11 cellular contexts compared by ENCODE assay signal in genomic region chr10:43075612-43076003, GRCh38. TPM values are rescaled to one million over a fixed set of nuclear protein-coding genes. Genes with fewer than 3 reads are reported as not detected.
DNase-seq lines count a peak whose midpoint lies in the region; ATAC-seq, FAIRE-seq and TF ChIP-seq lines count a peak whose summit lies in the region.
"Had no signal": no experiment of that assay in that cellular context is flagged by ENCODE, and none has a peak within 500 bp of the region (broad histone marks: within the 10 kb centered on the region; RNA-seq: fewer than 3 reads in every experiment).

No MANE protein-coding gene starts in this region.

- H3K36me3 Mint-ChIP-seq in T-helper 1 cell treated with Interleukin-12 subunit alpha and Interleukin-12 subunit beta and Interleukin-4 antibody, amounts not matched to agents 30 μg/mL and 1 μg/mL, for 36 hours (ENCODE audit: low read depth) = no peaks in the 10 kb centered on the region
- no peaks in the 10 kb centered on the region for H3K36me3 Mint-ChIP-seq in WTC11

- peaks cover 9% of the 10 kb centered on the region for H3K4me1 Mint-ChIP-seq in T-helper 1 cell treated with Interleukin-12 subunit alpha and Interleukin-12 subunit beta and Interleukin-4 antibody, amounts not matched to agents 30 μg/mL and 1 μg/mL, for 36 hours (ENCODE audit: low read depth)
- peaks cover 10% of the 10 kb centered on the region for H3K4me1 Mint-ChIP-seq in WTC11

- peak; percentile 63 for FAIRE-seq in HTR-8/SVneo (lab: Jason Lieb, UNC)

- no peak overlapping the region for H2AFZ ChIP-seq in neural cell (ENCODE audit: low read depth, low read length)

- H3K27me3 ChIP-seq in neural cell (ENCODE audit: insufficient read depth, low read depth, low read length) = peaks cover 42% of the 10 kb centered on the region

- H3K79me2 ChIP-seq in neural cell (replicated peaks; ENCODE audit: insufficient read depth, low read length) = no peaks in the 10 kb centered on the region

- TF ChIP-seq EP300 in neural cell (conservative IDR thresholded peaks at IDR 0.05; ENCODE audit: poor library complexity, severe bottlenecking) = no peak

- TF ChIP-seq RAD21 in neural cell (conservative IDR thresholded peaks at IDR 0.05) = no peak

- H3K9me2 ChIP-seq in neural cell (ENCODE audit: insufficient read depth, low read length) = no peaks in the 10 kb centered on the region

- no peak overlapping the region for H3K27ac Mint-ChIP-seq in T-helper 1 cell treated with Interleukin-12 subunit alpha and Interleukin-12 subunit beta and Interleukin-4 antibody, amounts not matched to agents 30 μg/mL and 1 μg/mL, for 36 hours
- no peak overlapping the region for H3K27ac Mint-ChIP-seq in WTC11
- H3K27ac Mint-ChIP-seq: T-helper 2 cell treated with Interferon-gamma antibody and Interleukin-4, amounts not matched to agents 5 μg/mL and 100 μg/mL, for 36 hours had no signal

- no peaks in the 10 kb centered on the region for H3F3A ChIP-seq in neural cell (ENCODE audit: insufficient read depth, low read length, poor library complexity, severe bottlenecking)

- H3K9ac ChIP-seq in neural cell (ENCODE audit: low read length) = no peak overlapping the region

- no peak overlapping the region for H3K4me2 ChIP-seq in neural cell (ENCODE audit: low read length)

- H3K4me3 Mint-ChIP-seq in T-helper 1 cell treated with Interleukin-12 subunit alpha and Interleukin-12 subunit beta and Interleukin-4 antibody, amounts not matched to agents 30 μg/mL and 1 μg/mL, for 36 hours = peak overlapping the region; percentile 62
- H3K4me3 Mint-ChIP-seq in WTC11 = peak overlapping the region; percentile 64

- no peak for DNase-seq in T-helper 1 cell
- no peak for DNase-seq in HTR-8/SVneo (ENCODE audit: insufficient read length, low spot score)
- peak; percentile 46 for DNase-seq in WTC11 (ENCODE audit: low spot score)
- no peak for DNase-seq in NCI-H2081 treated with DMSO at 0.1 percent for 48 hours (lab: John Stamatoyannopoulos, UW)
- DNase-seq in NCI-H1436 (lab: John Stamatoyannopoulos, UW) = no peak
- DNase-seq: NCI-H1105, trophoblast cell had no signal

- H3K36me3 ChIP-seq in neural cell (ENCODE audit: insufficient read depth, low read length) = no peaks in the 10 kb centered on the region

- H4K20me1 ChIP-seq in neural cell (ENCODE audit: insufficient read depth) = no peaks in the 10 kb centered on the region

- no peak overlapping the region for H3K4me3 ChIP-seq in neural cell (ENCODE audit: low read length)

- no peaks in the 10 kb centered on the region for H3K9me3 ChIP-seq in neural cell (ENCODE audit: low read length)

- no peaks in the 10 kb centered on the region for H3K9me3 Mint-ChIP-seq in T-helper 1 cell treated with Interleukin-12 subunit alpha and Interleukin-12 subunit beta and Interleukin-4 antibody, amounts not matched to agents 30 μg/mL and 1 μg/mL, for 36 hours
- H3K9me3 Mint-ChIP-seq in WTC11 = no peaks in the 10 kb centered on the region
- H3K9me3 Mint-ChIP-seq: T-helper 2 cell treated with Interferon-gamma antibody and Interleukin-4, amounts not matched to agents 5 μg/mL and 100 μg/mL, for 36 hours had no signal

- POLR2A ChIA-PET in WTC11 (lab: Charles Lee) = no interaction called here

- ATAC-seq in WTC11 (peak; percentile 8), HG03025 (IDR thresholded peaks at IDR 0.05; ENCODE audit: low FRiP score, unreplicated experiment) (no peak)

- TF ChIP-seq CTCF in WTC11 (IDR thresholded peaks at IDR 0.05) = no peak
- TF ChIP-seq CTCF in neural cell (IDR thresholded peaks at IDR 0.05; ENCODE audit: poor library complexity, severe bottlenecking) = peak; percentile 38

- H3K27ac ChIP-seq in neural cell (ENCODE audit: low read length) = no peak overlapping the region

- CTCF ChIA-PET in WTC11 (lab: Charles Lee) = interaction anchor here (0.7 to 3.0 kb wide), 24 partner anchors 10 to 322 kb away, joined by 3 to 29 read pairs (median 4); no protein-coding TSS in a partner anchor

- peaks cover 47% of the 10 kb centered on the region for H3K27me3 Mint-ChIP-seq in T-helper 1 cell treated with Interleukin-12 subunit alpha and Interleukin-12 subunit beta and Interleukin-4 antibody, amounts not matched to agents 30 μg/mL and 1 μg/mL, for 36 hours (ENCODE audit: low read depth)
- H3K27me3 Mint-ChIP-seq in WTC11 (ENCODE audit: low read depth) = peaks cover 35% of the 10 kb centered on the region

TF ChIP-seq in WTC11, 78 proteins besides CTCF, POLR2A, EP300 and RAD21 (continues in another document):
- TF ChIP-seq ZNF416 (CRISPR knock-in tag; IDR thresholded peaks at IDR 0.05) (no peak), MLX (CRISPR knock-in tag; IDR thresholded peaks at IDR 0.05) (no peak), FOXJ3 (CRISPR knock-in tag; IDR thresholded peaks at IDR 0.05; ENCODE audit: borderline replicate concordance) (no peak), E2F5 (CRISPR knock-in tag; IDR thresholded peaks at IDR 0.05) (no peak), ZNF121 (CRISPR knock-in tag; IDR thresholded peaks at IDR 0.05) (no peak), STAT6 (CRISPR knock-in tag; conservative IDR thresholded peaks at IDR 0.05; ENCODE audit: low read depth) (no peak)

TF ChIP-seq in neural cell, 6 proteins besides CTCF, POLR2A, EP300 and RAD21:
- TF ChIP-seq SMC3 (conservative IDR thresholded peaks at IDR 0.05; ENCODE audit: poor library complexity) (no peak), MXI1 (conservative IDR thresholded peaks at IDR 0.05; ENCODE audit: poor library complexity, severe bottlenecking) (no peak), TAF1 (IDR thresholded peaks at IDR 0.05; ENCODE audit: low read depth) (no peak), EZH2 (IDR thresholded peaks at IDR 0.05; ENCODE audit: borderline replicate concordance, insufficient read depth, low read length, poor library complexity, severe bottlenecking) (no peak), REST (IDR thresholded peaks at IDR 0.05; ENCODE audit: borderline replicate concordance) (no peak), POLR2AphosphoS5 (IDR thresholded peaks at IDR 0.05) (no peak)

RNA-seq across cellular contexts. Expression of gene RET, which starts 1.3 kb away (rescaled TPM):
- 17.8 to 21.4 TPM (median 19.3 TPM) in 3 replicates for total RNA-seq in WTC11 (2021)
- polyA plus RNA-seq in neural cell = 1.5 and 1.7 TPM in 2 replicates
- polyA minus RNA-seq in neural cell = 1.4 and 2.7 TPM in 2 replicates
